25 cellular contexts compared by ENCODE assay signal in the genomic region with DNA sequence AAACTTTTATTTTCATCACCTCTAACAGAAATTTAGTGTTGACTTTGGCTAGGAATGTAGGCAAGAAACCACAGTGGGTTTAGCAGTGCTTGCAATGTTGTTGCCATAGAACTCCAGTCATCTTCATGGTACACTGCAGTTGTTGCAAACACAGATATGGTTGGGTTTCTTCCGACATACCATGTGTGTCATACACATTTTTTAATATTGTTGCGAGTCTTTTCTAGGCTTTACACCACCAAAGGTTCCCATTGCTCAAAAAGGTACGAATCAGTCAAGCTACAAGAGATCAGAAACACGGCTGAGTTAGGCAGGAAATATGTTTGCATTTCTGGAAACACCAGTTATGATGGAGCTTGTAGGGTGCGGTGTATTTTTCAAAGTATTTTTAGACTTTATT.
DNase-seq lines count a peak whose midpoint lies in the region; ATAC-seq, FAIRE-seq and TF ChIP-seq lines count a peak whose summit lies in the region.
"Had no signal": no experiment of that assay in that cellular context is flagged by ENCODE, and none has a peak within 500 bp of the region (broad histone marks: within the 10 kb centered on the region; RNA-seq: fewer than 3 reads in every experiment).

No MANE protein-coding gene starts in this region.

- H3K27ac ChIP-seq in esophagus squamous epithelium (peak overlapping the region; percentile 25 to 73 (median 58)), ascending aorta (no peak overlapping the region)
- H3K27ac ChIP-seq: adrenal gland, colonic mucosa, gastroesophageal sphincter, neutrophil had no signal

- no peaks in the 10 kb centered on the region for H3K27me3 Mint-ChIP-seq in osteocyte (ENCODE audit: unreplicated experiment)

- no peaks in the 10 kb centered on the region for H3K27me3 ChIP-seq in esophagus squamous epithelium
- no peaks in the 10 kb centered on the region for H3K27me3 ChIP-seq in ascending aorta
- H3K27me3 ChIP-seq: adrenal gland, colonic mucosa, gastroesophageal sphincter, neutrophil had no signal

- no peak for TF ChIP-seq POLR2A in GM12892 (IDR thresholded peaks at IDR 0.05; ENCODE audit: low read depth, low read length)
- no peak for TF ChIP-seq POLR2A in esophagus squamous epithelium (IDR thresholded peaks at IDR 0.05)

- H3K4me3 Mint-ChIP-seq in osteocyte (ENCODE audit: unreplicated experiment) = no peak overlapping the region

- no peak for TF ChIP-seq CTCF in esophagus squamous epithelium (IDR thresholded peaks at IDR 0.05)
- no peak for TF ChIP-seq CTCF in osteocyte (IDR thresholded peaks at IDR 0.05)
- TF ChIP-seq CTCF in ascending aorta (IDR thresholded peaks at IDR 0.05) = no peak

- no peaks in the 10 kb centered on the region for H3K9me3 Mint-ChIP-seq in osteocyte (ENCODE audit: unreplicated experiment)

- H3K36me3 ChIP-seq in esophagus squamous epithelium (no peaks in the 10 kb centered on the region), ascending aorta (no peaks in the 10 kb centered on the region)
- H3K36me3 ChIP-seq: adrenal gland, colonic mucosa, gastroesophageal sphincter, neutrophil had no signal

- ATAC-seq in HG03378 (IDR thresholded peaks at IDR 0.05; ENCODE audit: unreplicated experiment) = no peak
- ATAC-seq: gastroesophageal sphincter; left ventricle myocardium superior; Panc1; stimulated activated naive CD8-positive, alpha-beta T cell treated with anti-CD3 and anti-CD28 coated beads, Interleukin-15, Interleukin-2, amounts not matched to agents 100 U/mL and 50 U/mL, for 24 hours had no signal

- H3K4me3 ChIP-seq in esophagus squamous epithelium (no peak overlapping the region), ascending aorta (no peak overlapping the region)
- H3K4me3 ChIP-seq: adrenal gland, colonic mucosa, gastroesophageal sphincter had no signal

- intact Hi-C loops in esophagus squamous epithelium (cut with DNase I) (no loop called here), ascending aorta (cut with DNase I) (no loop called here)

- H3K4me1 Mint-ChIP-seq in osteocyte (ENCODE audit: unreplicated experiment) = peaks cover 46% of the 10 kb centered on the region

- H3K36me3 Mint-ChIP-seq in osteocyte (ENCODE audit: unreplicated experiment) = no peaks in the 10 kb centered on the region

- 57 to 59% methylated on average over 5 of the region's 5 CpGs for WGBS in esophagus squamous epithelium, 2 donors

- no peaks in the 10 kb centered on the region for H3K9me3 ChIP-seq in esophagus squamous epithelium
- H3K9me3 ChIP-seq in ascending aorta = no peaks in the 10 kb centered on the region
- H3K9me3 ChIP-seq: adrenal gland, colonic mucosa, gastroesophageal sphincter, neutrophil, SK-N-SH had no signal

- FAIRE-seq in GM12892 (lab: Jason Lieb, UNC) = peak; percentile 73
- FAIRE-seq: endometrium, GM19239 had no signal

- H3K27ac Mint-ChIP-seq in osteocyte (ENCODE audit: unreplicated experiment) = peak overlapping the region; percentile 60

- no peak for DNase-seq in GM12892 (ENCODE audit: insufficient read length)
- DNase-seq in amniotic epithelial cell (ENCODE audit: low read depth) = peak; percentile 82
- no peak for DNase-seq in esophagus squamous epithelium (lab: John Stamatoyannopoulos, UW)
- no peak for DNase-seq in osteocyte (ENCODE audit: extremely low spot score, unreplicated experiment)
- DNase-seq in cerebellar nuclear complex (lab: John Stamatoyannopoulos, UW) = no peak
- DNase-seq in ascending aorta (ENCODE audit: low spot score in 2 of 2) = no peak
- DNase-seq in C1 segment of cervical spinal cord (lab: John Stamatoyannopoulos, UW) = no peak
- DNase-seq: activated CD4-positive, alpha-beta T cell treated with anti-CD3 and anti-CD28 coated beads for 1 hour; adrenal gland; colonic mucosa; EL; H7; left ventricle myocardium superior; NCI-H1092 treated with DMSO at 0.1 percent for 48 hours; NCI-H2107; NCI-H69; SK-N-SH; stimulated activated naive CD8-positive, alpha-beta T cell treated with anti-CD3 and anti-CD28 coated beads, Interleukin-15, Interleukin-2, amounts not matched to agents 100 U/mL and 50 U/mL, for 24 hours; T-helper 9 cell had no signal

- peaks cover 10 to 63% (median 26%) of the 10 kb centered on the region in 3 donors for H3K4me1 ChIP-seq in esophagus squamous epithelium
- peaks cover 0 to 14% of the 10 kb centered on the region in 2 donors for H3K4me1 ChIP-seq in ascending aorta
- H3K4me1 ChIP-seq: adrenal gland, colonic mucosa, gastroesophageal sphincter had no signal

Comparison
In these comparisons a context has a peak if more than half of its experiments do, and no peak if none do; other contexts are left out.
1. H3K27ac ChIP-seq: peak in esophagus squamous epithelium (4 of 4); none in ascending aorta (0 of 2).